ENCODE assay signal across 1 cellular context in the genomic region with DNA sequence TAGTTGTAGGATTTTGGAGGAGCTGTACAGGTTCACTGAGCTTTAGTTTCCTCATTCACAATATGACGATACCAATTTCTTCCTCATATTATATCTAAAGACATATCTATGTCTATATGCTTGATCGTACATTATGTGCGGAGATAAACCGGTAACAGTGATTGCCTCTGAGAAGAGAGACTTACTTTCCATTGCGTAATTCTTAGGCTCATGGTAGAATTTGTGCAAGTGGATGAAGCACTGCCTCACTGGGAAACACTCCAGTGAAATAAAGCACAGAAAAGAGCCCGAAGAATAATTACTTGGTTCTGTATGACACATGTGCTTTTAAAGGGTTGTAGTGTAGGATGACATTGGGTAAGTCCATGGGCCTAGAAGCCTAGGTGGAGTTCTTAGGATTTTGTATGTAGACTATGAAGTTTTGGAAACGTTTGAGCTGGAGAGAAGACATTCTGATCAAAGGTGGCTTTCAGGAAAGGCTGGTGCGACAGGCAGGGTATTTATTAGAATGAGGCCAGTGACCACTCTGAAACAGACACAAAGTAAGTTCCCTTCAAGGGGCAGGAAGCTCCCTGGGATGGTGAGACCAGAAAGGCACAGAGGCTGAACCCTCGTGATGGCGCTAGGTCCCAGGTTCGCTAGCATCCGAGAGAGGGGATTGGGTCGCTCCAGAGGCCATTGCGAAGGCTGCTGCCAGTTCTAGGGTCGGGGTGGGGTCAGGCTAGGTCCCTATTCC.
TF ChIP-seq lines count a peak whose summit lies in the region.

No MANE protein-coding gene starts in this region.

TF ChIP-seq in GM23338, 12 proteins besides CTCF, POLR2A, EP300 and RAD21 (continued from another document):
- TF ChIP-seq, protein P1, sequence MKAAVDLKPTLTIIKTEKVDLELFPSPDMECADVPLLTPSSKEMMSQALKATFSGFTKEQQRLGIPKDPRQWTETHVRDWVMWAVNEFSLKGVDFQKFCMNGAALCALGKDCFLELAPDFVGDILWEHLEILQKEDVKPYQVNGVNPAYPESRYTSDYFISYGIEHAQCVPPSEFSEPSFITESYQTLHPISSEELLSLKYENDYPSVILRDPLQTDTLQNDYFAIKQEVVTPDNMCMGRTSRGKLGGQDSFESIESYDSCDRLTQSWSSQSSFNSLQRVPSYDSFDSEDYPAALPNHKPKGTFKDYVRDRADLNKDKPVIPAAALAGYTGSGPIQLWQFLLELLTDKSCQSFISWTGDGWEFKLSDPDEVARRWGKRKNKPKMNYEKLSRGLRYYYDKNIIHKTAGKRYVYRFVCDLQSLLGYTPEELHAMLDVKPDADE (IDR thresholded peaks at IDR 0.05): no peak
- TF ChIP-seq, protein P2, sequence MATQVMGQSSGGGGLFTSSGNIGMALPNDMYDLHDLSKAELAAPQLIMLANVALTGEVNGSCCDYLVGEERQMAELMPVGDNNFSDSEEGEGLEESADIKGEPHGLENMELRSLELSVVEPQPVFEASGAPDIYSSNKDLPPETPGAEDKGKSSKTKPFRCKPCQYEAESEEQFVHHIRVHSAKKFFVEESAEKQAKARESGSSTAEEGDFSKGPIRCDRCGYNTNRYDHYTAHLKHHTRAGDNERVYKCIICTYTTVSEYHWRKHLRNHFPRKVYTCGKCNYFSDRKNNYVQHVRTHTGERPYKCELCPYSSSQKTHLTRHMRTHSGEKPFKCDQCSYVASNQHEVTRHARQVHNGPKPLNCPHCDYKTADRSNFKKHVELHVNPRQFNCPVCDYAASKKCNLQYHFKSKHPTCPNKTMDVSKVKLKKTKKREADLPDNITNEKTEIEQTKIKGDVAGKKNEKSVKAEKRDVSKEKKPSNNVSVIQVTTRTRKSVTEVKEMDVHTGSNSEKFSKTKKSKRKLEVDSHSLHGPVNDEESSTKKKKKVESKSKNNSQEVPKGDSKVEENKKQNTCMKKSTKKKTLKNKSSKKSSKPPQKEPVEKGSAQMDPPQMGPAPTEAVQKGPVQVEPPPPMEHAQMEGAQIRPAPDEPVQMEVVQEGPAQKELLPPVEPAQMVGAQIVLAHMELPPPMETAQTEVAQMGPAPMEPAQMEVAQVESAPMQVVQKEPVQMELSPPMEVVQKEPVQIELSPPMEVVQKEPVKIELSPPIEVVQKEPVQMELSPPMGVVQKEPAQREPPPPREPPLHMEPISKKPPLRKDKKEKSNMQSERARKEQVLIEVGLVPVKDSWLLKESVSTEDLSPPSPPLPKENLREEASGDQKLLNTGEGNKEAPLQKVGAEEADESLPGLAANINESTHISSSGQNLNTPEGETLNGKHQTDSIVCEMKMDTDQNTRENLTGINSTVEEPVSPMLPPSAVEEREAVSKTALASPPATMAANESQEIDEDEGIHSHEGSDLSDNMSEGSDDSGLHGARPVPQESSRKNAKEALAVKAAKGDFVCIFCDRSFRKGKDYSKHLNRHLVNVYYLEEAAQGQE (IDR thresholded peaks at IDR 0.05; ENCODE audit: unreplicated experiment): no peak
- TF ChIP-seq NANOG (IDR thresholded peaks at IDR 0.05; ENCODE audit: borderline replicate concordance): no peak
- no peak for TF ChIP-seq EZH2phosphoT487 (IDR thresholded peaks at IDR 0.05; ENCODE audit: unreplicated experiment)
- TF ChIP-seq POLR2AphosphoS5 (IDR thresholded peaks at IDR 0.05; ENCODE audit: low read depth): no peak
